In genomic region chr6:159103396-159104162, GRCh38 we compare ENCODE assay signal across 11 cellular contexts. TPM values are rescaled to one million over a fixed set of nuclear protein-coding genes. Genes with fewer than 3 reads are reported as not detected.
DNase-seq lines count a peak whose midpoint lies in the region; ATAC-seq and TF ChIP-seq lines count a peak whose summit lies in the region.
"Had no signal": no experiment of that assay in that cellular context is flagged by ENCODE, and none has a peak within 500 bp of the region (broad histone marks: within the 10 kb centered on the region; RNA-seq: fewer than 3 reads in every experiment).

No MANE protein-coding gene starts in this region.

- no peaks in the 10 kb centered on the region for H3K9me3 Mint-ChIP-seq in activated CD4-positive, alpha-beta T cell treated with anti-CD3 and anti-CD28 coated beads, Interleukin-2, amount 10 ng/mL, durations not matched to agents 24 days and 14 days
- H3K9me3 Mint-ChIP-seq in central memory CD8-positive, alpha-beta T cell = no peaks in the 10 kb centered on the region
- no peaks in the 10 kb centered on the region for H3K9me3 Mint-ChIP-seq in progenitor cell of endocrine pancreas (ENCODE audit: low read depth)

- no peak for DNase-seq in activated CD4-positive, alpha-beta T cell treated with anti-CD3 and anti-CD28 coated beads, Interleukin-2, amount 10 ng/mL, durations not matched to agents 24 days and 14 days
- DNase-seq in activated CD4-positive, alpha-beta T cell treated with anti-CD3 and anti-CD28 coated beads for 48 hours = no peak
- peak in 1 of 2 donors; percentile 12 for DNase-seq in central memory CD8-positive, alpha-beta T cell (ENCODE audit: low spot score in 2 of 2)
- no peak for DNase-seq in KBM-7
- no peak for DNase-seq in progenitor cell of endocrine pancreas (ENCODE audit: low spot score, unreplicated experiment)
- no peak for DNase-seq in effector CD8-positive, alpha-beta T cell (lab: John Stamatoyannopoulos, UW)

- peak overlapping the region; percentile 57; the same call in 1 of the 2 replicates for H2AFZ ChIP-seq in OCI-LY3 (ENCODE audit: low read depth, low read length)

- no peaks in the 10 kb centered on the region for H3K36me3 ChIP-seq in OCI-LY3 (replicated peaks; ENCODE audit: low read depth, low read length)
- no peaks in the 10 kb centered on the region for H3K36me3 ChIP-seq in rectal smooth muscle tissue (ENCODE audit: control insufficient read depth, insufficient read depth, low read length)
- H3K36me3 ChIP-seq: HAP-1, upper lobe of right lung had no signal

- no peak for ATAC-seq in central memory CD8-positive, alpha-beta T cell (replicated peaks; ENCODE audit: extremely low read depth, poor library complexity, severe bottlenecking)

- in situ Hi-C loops in KBM-7 (cut with MboI; ENCODE audit: low pct_unique_long_range_greater_than_20kb, low sequenced_read_pairs) = loop anchor here (25.0 kb wide), 2 partner anchors 91 to 391 kb away; partner anchors contain the start of gene RSPH3

- peak overlapping the region; percentile 77 for H3K4me3 Mint-ChIP-seq in activated CD4-positive, alpha-beta T cell treated with anti-CD3 and anti-CD28 coated beads, Interleukin-2, amount 10 ng/mL, durations not matched to agents 24 days and 14 days
- peak overlapping the region; percentile 61 for H3K4me3 Mint-ChIP-seq in central memory CD8-positive, alpha-beta T cell
- H3K4me3 Mint-ChIP-seq in progenitor cell of endocrine pancreas (ENCODE audit: low read depth) = no peak overlapping the region

- no peak overlapping the region for H3K27ac ChIP-seq in OCI-LY3 (ENCODE audit: low read length)
- no peak overlapping the region for H3K27ac ChIP-seq in rectal smooth muscle tissue (ENCODE audit: low read depth, low read length)
- H3K27ac ChIP-seq: upper lobe of right lung had no signal

- H3K36me3 Mint-ChIP-seq in activated CD4-positive, alpha-beta T cell treated with anti-CD3 and anti-CD28 coated beads, Interleukin-2, amount 10 ng/mL, durations not matched to agents 24 days and 14 days (ENCODE audit: low read depth) = no peaks in the 10 kb centered on the region
- H3K36me3 Mint-ChIP-seq in central memory CD8-positive, alpha-beta T cell (ENCODE audit: insufficient read depth) = peaks cover 16% of the 10 kb centered on the region
- no peaks in the 10 kb centered on the region for H3K36me3 Mint-ChIP-seq in progenitor cell of endocrine pancreas (ENCODE audit: insufficient read depth)

- H3K4me1 Mint-ChIP-seq in activated CD4-positive, alpha-beta T cell treated with anti-CD3 and anti-CD28 coated beads, Interleukin-2, amount 10 ng/mL, durations not matched to agents 24 days and 14 days = peaks cover 71% of the 10 kb centered on the region
- H3K4me1 Mint-ChIP-seq in central memory CD8-positive, alpha-beta T cell = peaks cover 78% of the 10 kb centered on the region
- peaks cover 7% of the 10 kb centered on the region for H3K4me1 Mint-ChIP-seq in progenitor cell of endocrine pancreas (ENCODE audit: low read depth)

- H3K9ac ChIP-seq in OCI-LY3 (ENCODE audit: low read length) = peak overlapping the region; percentile 21; the same call in 1 of the 2 replicates
- H3K9ac ChIP-seq in rectal smooth muscle tissue (ENCODE audit: low read length) = no peak overlapping the region

- no peaks in the 10 kb centered on the region for H3K79me2 ChIP-seq in OCI-LY3 (ENCODE audit: low read length)

- H3K27ac Mint-ChIP-seq in activated CD4-positive, alpha-beta T cell treated with anti-CD3 and anti-CD28 coated beads, Interleukin-2, amount 10 ng/mL, durations not matched to agents 24 days and 14 days = peak overlapping the region; percentile 85
- peak overlapping the region; percentile 85 for H3K27ac Mint-ChIP-seq in central memory CD8-positive, alpha-beta T cell (ENCODE audit: low read depth)
- no peak overlapping the region for H3K27ac Mint-ChIP-seq in progenitor cell of endocrine pancreas

- H3K9me3 ChIP-seq in OCI-LY3 (ENCODE audit: insufficient read depth, low read length) = no peaks in the 10 kb centered on the region; the same call in 1 of the 2 replicates
- H3K9me3 ChIP-seq: HAP-1, upper lobe of right lung had no signal

- no peaks in the 10 kb centered on the region for H3K27me3 Mint-ChIP-seq in activated CD4-positive, alpha-beta T cell treated with anti-CD3 and anti-CD28 coated beads, Interleukin-2, amount 10 ng/mL, durations not matched to agents 24 days and 14 days
- no peaks in the 10 kb centered on the region for H3K27me3 Mint-ChIP-seq in central memory CD8-positive, alpha-beta T cell
- H3K27me3 Mint-ChIP-seq in progenitor cell of endocrine pancreas = peaks cover 8% of the 10 kb centered on the region

- H3K27me3 ChIP-seq in OCI-LY3 (ENCODE audit: low read depth, low read length) (no peaks in the 10 kb centered on the region), rectal smooth muscle tissue (ENCODE audit: control insufficient read depth, insufficient read depth, low read length) (no peaks in the 10 kb centered on the region)
- H3K27me3 ChIP-seq: dorsolateral prefrontal cortex, upper lobe of right lung had no signal

- no peaks in the 10 kb centered on the region for H4K20me1 ChIP-seq in OCI-LY3 (ENCODE audit: insufficient read depth, low read length)

- intact Hi-C loops in activated CD4-positive, alpha-beta T cell treated with anti-CD3 and anti-CD28 coated beads, Interleukin-2, amount 10 ng/mL, durations not matched to agents 24 days and 14 days (cut with micrococcal nuclease) = loop anchor here (1.0 to 10.0 kb wide), 5 partner anchors 31 to 379 kb away; no protein-coding TSS in a partner anchor

- TF ChIP-seq CTCF in OCI-LY3 (IDR thresholded peaks at IDR 0.05; ENCODE audit: low read depth, low read length) (no peak), progenitor cell of endocrine pancreas (IDR thresholded peaks at IDR 0.05; ENCODE audit: unreplicated experiment) (no peak)

- H3K4me1 ChIP-seq in OCI-LY3 (ENCODE audit: low read length) (peaks cover 83% of the 10 kb centered on the region), rectal smooth muscle tissue (ENCODE audit: control insufficient read depth, insufficient read depth, low read length) (no peaks in the 10 kb centered on the region)

- peak overlapping the region; percentile 39 for H3K4me2 ChIP-seq in OCI-LY3 (ENCODE audit: low read length)

- no peak overlapping the region for H3K4me3 ChIP-seq in OCI-LY3 (ENCODE audit: low read length)
- peak overlapping the region; percentile 16 for H3K4me3 ChIP-seq in rectal smooth muscle tissue (ENCODE audit: low read length)
- H3K4me3 ChIP-seq: dorsolateral prefrontal cortex, HAP-1, upper lobe of right lung had no signal

RNA-seq across cellular contexts. Expression of gene TAGAP, which starts 58.8 kb away (rescaled TPM):
- 183 and 187 TPM in 2 replicates for total RNA-seq in activated CD4-positive, alpha-beta T cell treated with anti-CD3 and anti-CD28 coated beads, Interleukin-2, amount 10 ng/mL, durations not matched to agents 24 days and 14 days
- total RNA-seq in progenitor cell of endocrine pancreas = not detected in 2 replicates

Comparison
In these comparisons a context has a peak if more than half of its experiments do, and no peak if none do; other contexts are left out.
1. RNA of gene TAGAP, which starts 58.8 kb away (total RNA-seq): 183 to 187 TPM in activated CD4-positive, alpha-beta T cell treated with anti-CD3 and anti-CD28 coated beads, Interleukin-2, amount 10 ng/mL, durations not matched to agents 24 days and 14 days; not detected in progenitor cell of endocrine pancreas; every median in the first group is over 100 times any median in the second.